1 cellular context compared by ENCODE assay signal in genomic region chr10:32378371-32379301, GRCh38.
TF ChIP-seq lines count a peak whose summit lies in the region.

No MANE protein-coding gene starts in this region.

TF ChIP-seq in HEK293, 187 proteins besides CTCF, POLR2A, EP300 and RAD21 (continued from another document):
- TF ChIP-seq ZSCAN5A (tag by site-specific recombination; IDR thresholded peaks at IDR 0.05) (0 out of 2 replicates have a peak, but pooled peaks have one; percentile 73), ZNF768 (tag by site-specific recombination; IDR thresholded peaks at IDR 0.05) (no peak), ZNF354C (tag by site-specific recombination; IDR thresholded peaks at IDR 0.05; ENCODE audit: borderline replicate concordance, low read depth) (no peak), MZF1 (tag by site-specific recombination; IDR thresholded peaks at IDR 0.05; ENCODE audit: borderline replicate concordance) (no peak), ZNF629 (tag by site-specific recombination; IDR thresholded peaks at IDR 0.05) (0 out of 2 replicates have a peak, but pooled peaks have one; percentile 15), ZNF488 (tag by site-specific recombination; IDR thresholded peaks at IDR 0.05) (no peak), ZNF596 (tag by site-specific recombination; IDR thresholded peaks at IDR 0.05) (no peak), REPIN1 (tag by site-specific recombination; IDR thresholded peaks at IDR 0.05; ENCODE audit: low read depth) (no peak), EGR2 (tag by site-specific recombination; IDR thresholded peaks at IDR 0.05; ENCODE audit: low read depth) (0 out of 2 replicates have a peak, but pooled peaks have one; percentile 34), PRDM4 (tag by site-specific recombination; IDR thresholded peaks at IDR 0.05) (no peak), ZBTB11 (tag by site-specific recombination; conservative IDR thresholded peaks at IDR 0.05; ENCODE audit: low read depth) (0 out of 2 replicates have a peak, but pooled peaks have one; percentile 10), ZNF112 (tag by site-specific recombination; IDR thresholded peaks at IDR 0.05) (no peak), TSHZ1 (tag by site-specific recombination; IDR thresholded peaks at IDR 0.05; ENCODE audit: borderline replicate concordance) (no peak), ZFHX2 (tag by site-specific recombination; conservative IDR thresholded peaks at IDR 0.05) (0 out of 2 replicates have a peak, but pooled peaks have one; percentile 11), ZBTB26 (tag by site-specific recombination; optimal IDR thresholded peaks at IDR 0.05) (no peak), ZNF701 (tag by site-specific recombination; IDR thresholded peaks at IDR 0.05) (no peak), ZNF513 (tag by site-specific recombination; IDR thresholded peaks at IDR 0.05) (no peak), ZNF561 (tag by site-specific recombination; IDR thresholded peaks at IDR 0.05; ENCODE audit: borderline replicate concordance) (peak; percentile 89; the same call in 1 of the 2 replicates), ZNF670 (tag by site-specific recombination; IDR thresholded peaks at IDR 0.05; ENCODE audit: low read depth) (no peak), ZBTB20 (tag by site-specific recombination; IDR thresholded peaks at IDR 0.05) (peak; percentile 27; the same call in 1 of the 2 replicates), SETDB1 (IDR thresholded peaks at IDR 0.05; ENCODE audit: insufficient read length, low read length) (no peak), ZNF302 (tag by site-specific recombination; IDR thresholded peaks at IDR 0.05; ENCODE audit: low read depth) (no peak), ZNF24 (tag by site-specific recombination; IDR thresholded peaks at IDR 0.05) (no peak), ZNF521 (tag by site-specific recombination; IDR thresholded peaks at IDR 0.05) (no peak), PRDM1 (tag by site-specific recombination; IDR thresholded peaks at IDR 0.05) (no peak), ZNF76 (tag by site-specific recombination; IDR thresholded peaks at IDR 0.05; ENCODE audit: borderline replicate concordance, low read depth) (peak; percentile 62), ZNF174 (tag by site-specific recombination; IDR thresholded peaks at IDR 0.05) (no peak), ZNF335 (tag by site-specific recombination; conservative IDR thresholded peaks at IDR 0.05) (peak; percentile 75), ZNF18 (tag by site-specific recombination; IDR thresholded peaks at IDR 0.05) (no peak), ZNF169 (tag by site-specific recombination; IDR thresholded peaks at IDR 0.05) (no peak), ZNF248 (tag by site-specific recombination; IDR thresholded peaks at IDR 0.05) (no peak), ZXDB (tag by site-specific recombination; IDR thresholded peaks at IDR 0.05) (peak; percentile 17; the same call in 1 of the 2 replicates), ZNF394 (tag by site-specific recombination; IDR thresholded peaks at IDR 0.05; ENCODE audit: borderline replicate concordance) (no peak), ZNF600 (tag by site-specific recombination; IDR thresholded peaks at IDR 0.05) (peak; percentile 51), ZNF184 (tag by site-specific recombination; IDR thresholded peaks at IDR 0.05) (no peak), ZNF548 (tag by site-specific recombination; IDR thresholded peaks at IDR 0.05) (no peak), ZBTB21 (tag by site-specific recombination; IDR thresholded peaks at IDR 0.05) (no peak), ZNF404 (tag by site-specific recombination; IDR thresholded peaks at IDR 0.05) (no peak), GLI2 (tag by site-specific recombination; IDR thresholded peaks at IDR 0.05; ENCODE audit: borderline replicate concordance, low read depth) (no peak), ZNF677 (tag by site-specific recombination; IDR thresholded peaks at IDR 0.05) (no peak), ZNF175 (tag by site-specific recombination; IDR thresholded peaks at IDR 0.05) (no peak), ZNF837 (tag by site-specific recombination; IDR thresholded peaks at IDR 0.05) (no peak)
